Comparison of ENCODE assay signal across 10 cellular contexts in genomic region chr6:35044145-35044745, GRCh38.
A peak's percentile ranks its signal among the peaks of the same experiment; 100 is the strongest.
DNase-seq lines count a peak whose midpoint lies in the region; ATAC-seq and TF ChIP-seq lines count a peak whose summit lies in the region.
"Had no signal": no experiment of that assay in that cellular context is flagged by ENCODE, and none has a peak within 500 bp of the region (broad histone marks: within the 10 kb centered on the region; RNA-seq: fewer than 3 reads in every experiment).

No MANE protein-coding gene starts in this region.

- no peaks in the 10 kb centered on the region for H3K9me3 ChIP-seq in endodermal cell (ENCODE audit: control insufficient read depth, low read length)
- H3K9me3 ChIP-seq in CD4-positive, alpha-beta T cell (ENCODE audit: control insufficient read depth, low read length), result no peaks in the 10 kb centered on the region
- H3K9me3 ChIP-seq: Caco-2 had no signal

- no peaks in the 10 kb centered on the region for H3K9me3 Mint-ChIP-seq in endodermal cell
- H3K9me3 Mint-ChIP-seq in nephron progenitor cell, result no peaks in the 10 kb centered on the region
- no peaks in the 10 kb centered on the region for H3K9me3 Mint-ChIP-seq in CD4-positive, alpha-beta T cell

- CTCF ChIA-PET in CD4-positive, alpha-beta T cell (lab: Charles Lee), result no interaction called here

- peaks cover 11% of the 10 kb centered on the region for H3K36me3 Mint-ChIP-seq in endodermal cell (ENCODE audit: low read depth)
- peaks cover 20% of the 10 kb centered on the region for H3K36me3 Mint-ChIP-seq in nephron progenitor cell (ENCODE audit: low read depth)
- H3K36me3 Mint-ChIP-seq in CD4-positive, alpha-beta T cell (ENCODE audit: low read depth), result peaks cover 8% of the 10 kb centered on the region

- H3K27ac Mint-ChIP-seq in endodermal cell (peak overlapping the region; percentile 71), nephron progenitor cell (peak overlapping the region; percentile 91)
- no peak overlapping the region for H3K27ac Mint-ChIP-seq in CD4-positive, alpha-beta T cell

- H3K27ac ChIP-seq in endodermal cell (ENCODE audit: low read depth, low read length), result peak overlapping the region; percentile 97
- H3K27ac ChIP-seq in CD4-positive, alpha-beta T cell (ENCODE audit: low read depth, low read length), result no peak overlapping the region

- no peaks in the 10 kb centered on the region for H3K27me3 Mint-ChIP-seq in endodermal cell (ENCODE audit: insufficient read depth)
- H3K27me3 Mint-ChIP-seq in nephron progenitor cell (ENCODE audit: low read depth, poor library complexity), result no peaks in the 10 kb centered on the region
- no peaks in the 10 kb centered on the region for H3K27me3 Mint-ChIP-seq in CD4-positive, alpha-beta T cell

- H3K4me1 Mint-ChIP-seq in endodermal cell (peaks cover 47% of the 10 kb centered on the region), nephron progenitor cell (no peaks in the 10 kb centered on the region)
- no peaks in the 10 kb centered on the region for H3K4me1 Mint-ChIP-seq in CD4-positive, alpha-beta T cell (ENCODE audit: low read depth)

- ATAC-seq in GM18861 (IDR thresholded peaks at IDR 0.05; ENCODE audit: unreplicated experiment) (no peak), HG03039 (IDR thresholded peaks at IDR 0.05; ENCODE audit: unreplicated experiment) (no peak), GM21528 (IDR thresholded peaks at IDR 0.05; ENCODE audit: low FRiP score, unreplicated experiment) (no peak)
- ATAC-seq in CD4-positive, alpha-beta T cell (ENCODE audit: poor library complexity), result no peak

- H3K9ac ChIP-seq in endodermal cell (ENCODE audit: extremely low read depth, low read length, poor library complexity, severe bottlenecking), result no peak overlapping the region

- H3K4me3 ChIP-seq in endodermal cell (ENCODE audit: low read length), result no peak overlapping the region

- peaks cover 12% of the 10 kb centered on the region for H3K4me1 ChIP-seq in endodermal cell (ENCODE audit: control insufficient read depth, insufficient read depth, low read length)

- H3K27me3 ChIP-seq in endodermal cell (ENCODE audit: control insufficient read depth, insufficient read depth, low read length, poor library complexity, severe bottlenecking), result no peaks in the 10 kb centered on the region
- no peaks in the 10 kb centered on the region for H3K27me3 ChIP-seq in CD4-positive, alpha-beta T cell (ENCODE audit: control insufficient read depth, insufficient read depth, low read length)

- peak; percentile 12 for TF ChIP-seq CTCF in endodermal cell (conservative IDR thresholded peaks at IDR 0.05)
- no peak for TF ChIP-seq CTCF in nephron progenitor cell (IDR thresholded peaks at IDR 0.05)
- TF ChIP-seq CTCF in CD4-positive, alpha-beta T cell (IDR thresholded peaks at IDR 0.05), result no peak

- H3K4me3 Mint-ChIP-seq in endodermal cell (no peak overlapping the region), nephron progenitor cell (no peak overlapping the region)
- H3K4me3 Mint-ChIP-seq in CD4-positive, alpha-beta T cell, result no peak overlapping the region

- peak; percentile 55 for DNase-seq in CD1c-positive myeloid dendritic cell (ENCODE audit: extremely low spot score)
- peak; percentile 62 for DNase-seq in NCI-H2196 treated with DMSO at 0.1 percent for 48 hours (lab: John Stamatoyannopoulos, UW; ENCODE audit: unreplicated experiment)
- peak; percentile 72 for DNase-seq in endodermal cell
- DNase-seq in nephron progenitor cell, result no peak
- DNase-seq in CD4-positive, alpha-beta T cell, result no peak
- DNase-seq: activated CD4-positive, alpha-beta T cell treated with anti-CD3 and anti-CD28 coated beads, Interleukin-2, amount 50 U/mL, for 4 hours; Caco-2 had no signal

- no peaks in the 10 kb centered on the region for H3K36me3 ChIP-seq in endodermal cell (ENCODE audit: control insufficient read depth, insufficient read depth, low read length)

- POLR2A ChIA-PET in CD4-positive, alpha-beta T cell (lab: Charles Lee), result no interaction called here

- intact Hi-C loops in CD4-positive, alpha-beta T cell (cut with DNase I, micrococcal nuclease), result loop anchor here in 1 of 2 experiments (10.0 kb wide), 2 partner anchors 169 to 1309 kb away; no protein-coding TSS in a partner anchor

- 59 to 70% methylated on average over 16 of the region's 16 CpGs for whole genome bisulfite sequencing in endodermal cell (ENCODE audit: insufficient coverage in 1 of 2, insufficient read length in 1 of 2), 2 experiments

Comparison
In these comparisons a context has a peak if more than half of its experiments do, and no peak if none do; other contexts are left out.
1. DNase-seq: peak in CD1c-positive myeloid dendritic cell (single experiment), NCI-H2196 treated with DMSO at 0.1 percent for 48 hours (single experiment) and endodermal cell (single experiment); none in nephron progenitor cell (single experiment) and CD4-positive, alpha-beta T cell (0 of 10).